In the genomic region with DNA sequence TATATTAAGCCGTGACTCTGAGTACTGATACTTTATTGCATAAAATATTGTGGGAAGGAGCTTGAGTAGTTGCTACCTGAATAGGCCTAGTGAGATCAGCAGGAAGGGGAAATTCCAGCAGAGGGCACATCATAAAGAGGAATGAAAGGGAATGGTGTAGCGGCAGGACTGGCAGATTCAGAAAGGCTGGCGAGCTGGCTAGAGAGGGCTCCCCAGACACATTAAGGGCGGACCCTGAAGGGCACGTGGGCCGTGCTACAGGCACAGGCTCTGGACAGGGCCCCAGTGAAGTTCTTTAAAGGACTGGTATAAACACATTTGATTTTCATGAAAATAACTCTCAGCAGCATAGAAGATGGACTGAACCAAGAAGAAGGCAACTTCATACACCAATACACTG, we compare ENCODE assay signal across 15 cellular contexts. TPM values are rescaled to one million over a fixed set of nuclear protein-coding genes. Genes with fewer than 3 reads are reported as not detected.
DNase-seq lines count a peak whose midpoint lies in the region; ATAC-seq and TF ChIP-seq lines count a peak whose summit lies in the region.
"Had no signal": no experiment of that assay in that cellular context is flagged by ENCODE, and none has a peak within 500 bp of the region (broad histone marks: within the 10 kb centered on the region; RNA-seq: fewer than 3 reads in every experiment).

No MANE protein-coding gene starts in this region.

- peak; percentile 26; the same call in 2 of the 3 replicates for TF ChIP-seq CTCF in H9 (conservative IDR thresholded peaks at IDR 0.05)
- no peak for TF ChIP-seq CTCF in natural killer cell (IDR thresholded peaks at IDR 0.05)
- TF ChIP-seq CTCF in left ventricle myocardium inferior (IDR thresholded peaks at IDR 0.05; ENCODE audit: borderline replicate concordance), result no peak

- ATAC-seq in activated naive CD8-positive, alpha-beta T cell treated with anti-CD3 and anti-CD28 coated beads, Interleukin-2, amount 50 U/mL, for 24 hours, result no peak
- ATAC-seq in natural killer cell, result no peak
- ATAC-seq: left lobe of liver, Right ventricle myocardium inferior had no signal

- no peak overlapping the region for H2BK12ac ChIP-seq in H9 (ENCODE audit: insufficient read length, low read depth, low read length)

- H3K27me3 Mint-ChIP-seq in activated CD4-positive, alpha-beta T cell treated with anti-CD3 and anti-CD28 coated beads, Interleukin-2, amount 10 ng/mL, durations not matched to agents 24 days and 14 days, result no peaks in the 10 kb centered on the region
- H3K27me3 Mint-ChIP-seq in H9 (ENCODE audit: low read depth) (no peaks in the 10 kb centered on the region), natural killer cell (ENCODE audit: low read depth in 2 of 2) (no peaks in the 10 kb centered on the region)
- no peaks in the 10 kb centered on the region for H3K27me3 Mint-ChIP-seq in activated naive CD8-positive, alpha-beta T cell treated with anti-CD3 and anti-CD28 coated beads, Interleukin-2, amount 50 U/mL, for 24 hours

- H3K36me3 ChIP-seq in left ventricle myocardium inferior, result peaks cover 3% of the 10 kb centered on the region
- H3K36me3 ChIP-seq: vagina had no signal

- H3K27ac Mint-ChIP-seq in activated CD4-positive, alpha-beta T cell treated with anti-CD3 and anti-CD28 coated beads, Interleukin-2, amount 10 ng/mL, durations not matched to agents 24 days and 14 days, result no peak overlapping the region
- H3K27ac Mint-ChIP-seq in H9 (peak overlapping the region in 1 of 3 experiments; percentile 55; a peak in 1 of 7 replicates), natural killer cell (peak overlapping the region; percentile 92 to 98)
- peak overlapping the region; percentile 89 for H3K27ac Mint-ChIP-seq in activated naive CD8-positive, alpha-beta T cell treated with anti-CD3 and anti-CD28 coated beads, Interleukin-2, amount 50 U/mL, for 24 hours

- H3K36me3 Mint-ChIP-seq in activated CD4-positive, alpha-beta T cell treated with anti-CD3 and anti-CD28 coated beads, Interleukin-2, amount 10 ng/mL, durations not matched to agents 24 days and 14 days (ENCODE audit: low read depth), result peaks cover 39% of the 10 kb centered on the region
- H3K36me3 Mint-ChIP-seq in H9 (ENCODE audit: insufficient read depth in 1 of 3, low read depth in 3 of 3), result peaks cover 3 to 5% (median 4%) of the 10 kb centered on the region in 3 experiments; a peak in 5 of 7 replicates
- H3K36me3 Mint-ChIP-seq in activated naive CD8-positive, alpha-beta T cell treated with anti-CD3 and anti-CD28 coated beads, Interleukin-2, amount 50 U/mL, for 24 hours (ENCODE audit: low read depth), result peaks cover 15% of the 10 kb centered on the region
- H3K36me3 Mint-ChIP-seq in natural killer cell, result no peaks in the 10 kb centered on the region

- H3K27me3 ChIP-seq in H9 (ENCODE audit: insufficient read depth, low read length), result no peaks in the 10 kb centered on the region
- H3K27me3 ChIP-seq in left ventricle myocardium inferior (ENCODE audit: low read depth), result no peaks in the 10 kb centered on the region
- H3K27me3 ChIP-seq: vagina had no signal

- no peak overlapping the region for H3K4me3 ChIP-seq in left ventricle myocardium inferior
- H3K4me3 ChIP-seq: vagina had no signal

- H3K18ac ChIP-seq in H9 (ENCODE audit: insufficient read length, low read depth, low read length), result no peak overlapping the region

- H2BK5ac ChIP-seq in H9 (ENCODE audit: insufficient read length, low read length), result no peak overlapping the region

- no peak for DNase-seq in activated CD4-positive, alpha-beta T cell treated with anti-CD3 and anti-CD28 coated beads, Interleukin-2, amount 10 ng/mL, durations not matched to agents 24 days and 14 days
- no peak for DNase-seq in activated CD4-positive, alpha-beta T cell treated with anti-CD3 and anti-CD28 coated beads, Interleukin-2, amount 50 U/mL, for 4 hours
- DNase-seq in H9, result no peak
- no peak for DNase-seq in activated naive CD8-positive, alpha-beta T cell treated with anti-CD3 and anti-CD28 coated beads, Interleukin-2, amount 50 U/mL, for 24 hours
- no peak for DNase-seq in natural killer cell
- DNase-seq in GDM1 (lab: John Stamatoyannopoulos, UW), result no peak
- no peak for DNase-seq in occipital lobe (lab: John Stamatoyannopoulos, UW)
- no peak for DNase-seq in left ventricle myocardium inferior
- DNase-seq: activated CD8-positive, alpha-beta memory T cell treated with anti-CD3 and anti-CD28 coated beads, Interleukin-2, amount 50 U/mL, for 48 hours; NCI-H1048; NK-92 treated with Interleukin-12 subunit alpha and Interleukin-12 subunit beta, amount 100 ng/mL, for 24 hours; stimulated activated CD4-positive, alpha-beta T cell treated with anti-CD3 and anti-CD28 coated beads, Interleukin-2, amount 100 ng/mL, for 48 hours had no signal

- intact Hi-C loops in activated CD4-positive, alpha-beta T cell treated with anti-CD3 and anti-CD28 coated beads, Interleukin-2, amount 10 ng/mL, durations not matched to agents 24 days and 14 days (cut with micrococcal nuclease), result loop anchor here (5.0 kb wide), 1 partner anchor 106 kb away; a partner anchor contains a TSS
- intact Hi-C loops in natural killer cell (cut with micrococcal nuclease) (no loop called here), left ventricle myocardium inferior (cut with micrococcal nuclease) (no loop called here)

- no peaks in the 10 kb centered on the region for H4K20me1 ChIP-seq in H9 (ENCODE audit: control insufficient read depth, insufficient read depth, insufficient read length)

- H3K4me1 ChIP-seq in H9 (ENCODE audit: insufficient read depth, low read length) (peaks cover 4% of the 10 kb centered on the region; the same call in 1 of the 2 replicates), left ventricle myocardium inferior (peaks cover 14% of the 10 kb centered on the region)

- H3K4me3 Mint-ChIP-seq in activated CD4-positive, alpha-beta T cell treated with anti-CD3 and anti-CD28 coated beads, Interleukin-2, amount 10 ng/mL, durations not matched to agents 24 days and 14 days, result peak overlapping the region; percentile 74
- H3K4me3 Mint-ChIP-seq in H9 (no peak overlapping the region), natural killer cell (peak overlapping the region; percentile 92)
- peak overlapping the region; percentile 55 for H3K4me3 Mint-ChIP-seq in activated naive CD8-positive, alpha-beta T cell treated with anti-CD3 and anti-CD28 coated beads, Interleukin-2, amount 50 U/mL, for 24 hours

- no CpG with 5 or more reads among the region's 6 CpGs for WGBS in H9 (ENCODE audit: extremely low coverage, insufficient read length, low lambda C conversion rate)

- H3K9ac ChIP-seq in H9 (ENCODE audit: extremely low read depth, insufficient read length, low read length), result no peak overlapping the region

- H3K27ac ChIP-seq in H9 (ENCODE audit: insufficient read length, low read depth, low read length) (no peak overlapping the region), left ventricle myocardium inferior (replicated peaks) (no peak overlapping the region)
- H3K27ac ChIP-seq: vagina had no signal

- no peaks in the 10 kb centered on the region for H3K23me2 ChIP-seq in H9 (ENCODE audit: insufficient read length, low read depth, low read length, poor library complexity, severe bottlenecking)

- no peak overlapping the region for H2BK120ac ChIP-seq in H9 (ENCODE audit: low read depth, low read length, poor library complexity, severe bottlenecking)

- H4K91ac ChIP-seq in H9 (ENCODE audit: insufficient read length, low read depth, low read length), result no peak overlapping the region

- H3K79me1 ChIP-seq in H9 (ENCODE audit: insufficient read depth, low read depth, low read length, poor library complexity, severe bottlenecking), result no peaks in the 10 kb centered on the region

- H4K8ac ChIP-seq in H9 (replicated peaks; ENCODE audit: insufficient read length, low read depth, low read length), result no peak overlapping the region

- H4K5ac ChIP-seq in H9 (ENCODE audit: insufficient read length, low read depth, low read length), result no peak overlapping the region

- no peak overlapping the region for H3K4me2 ChIP-seq in H9 (ENCODE audit: insufficient read depth, insufficient read length, low read length)

- H3K4ac ChIP-seq in H9 (ENCODE audit: low read depth, low read length), result no peak overlapping the region

- no peak overlapping the region for H3K23ac ChIP-seq in H9 (ENCODE audit: insufficient read length, low read depth, low read length)

- H2BK20ac ChIP-seq in H9 (ENCODE audit: low read depth, low read length, poor library complexity, severe bottlenecking), result no peak overlapping the region

- no peak overlapping the region for H2BK15ac ChIP-seq in H9 (ENCODE audit: low read depth, low read length)

- no peaks in the 10 kb centered on the region for H3K9me3 Mint-ChIP-seq in activated CD4-positive, alpha-beta T cell treated with anti-CD3 and anti-CD28 coated beads, Interleukin-2, amount 10 ng/mL, durations not matched to agents 24 days and 14 days
- H3K9me3 Mint-ChIP-seq in H9 (no peaks in the 10 kb centered on the region), natural killer cell (no peaks in the 10 kb centered on the region)
- H3K9me3 Mint-ChIP-seq in activated naive CD8-positive, alpha-beta T cell treated with anti-CD3 and anti-CD28 coated beads, Interleukin-2, amount 50 U/mL, for 24 hours, result no peaks in the 10 kb centered on the region

- peaks cover 2% of the 10 kb centered on the region; the same call in 1 of the 2 replicates for H3K79me2 ChIP-seq in H9 (ENCODE audit: insufficient read depth, low read length)

- no peak overlapping the region for H3K14ac ChIP-seq in H9 (ENCODE audit: insufficient read depth, low read length)

- H3K9me3 ChIP-seq in H9 (ENCODE audit: control insufficient read depth, low read depth, low read length), result no peaks in the 10 kb centered on the region
- no peaks in the 10 kb centered on the region for H3K9me3 ChIP-seq in left ventricle myocardium inferior (replicated peaks)
- H3K9me3 ChIP-seq: vagina had no signal

- no peak overlapping the region for H3K56ac ChIP-seq in H9 (ENCODE audit: insufficient read length, low read depth, low read length)

- no peak overlapping the region for H2AFZ ChIP-seq in H9 (ENCODE audit: low read length)

- H2AK5ac ChIP-seq in H9 (ENCODE audit: insufficient read length, low read length), result no peak overlapping the region

- H3K4me1 Mint-ChIP-seq in activated CD4-positive, alpha-beta T cell treated with anti-CD3 and anti-CD28 coated beads, Interleukin-2, amount 10 ng/mL, durations not matched to agents 24 days and 14 days, result peaks cover 67% of the 10 kb centered on the region
- H3K4me1 Mint-ChIP-seq in H9 (peaks cover 28 to 30% of the 10 kb centered on the region in 2 experiments), natural killer cell (peaks cover 82 to 83% of the 10 kb centered on the region in 2 donors)
- H3K4me1 Mint-ChIP-seq in activated naive CD8-positive, alpha-beta T cell treated with anti-CD3 and anti-CD28 coated beads, Interleukin-2, amount 50 U/mL, for 24 hours, result peaks cover 81% of the 10 kb centered on the region

- H3T11ph ChIP-seq in H9 (ENCODE audit: low read length), result no peak overlapping the region

RNA-seq across cellular contexts. Expression of a gene that starts 43.0 kb away (rescaled TPM):
- total RNA-seq in activated CD4-positive, alpha-beta T cell treated with anti-CD3 and anti-CD28 coated beads, Interleukin-2, amount 10 ng/mL, durations not matched to agents 24 days and 14 days, result 68.8 and 72.5 TPM in 2 replicates
- total RNA-seq in H9 (2021) (46.1 and 48.7 TPM in 2 replicates), natural killer cell (100 to 1,000 TPM; 110 to 115 (median 112) TPM), occipital lobe (94.7 TPM), left ventricle myocardium inferior (11.0 TPM)

Comparison
In these comparisons a context has a peak if more than half of its experiments do, and no peak if none do; other contexts are left out.
1. H3K4me3 Mint-ChIP-seq: peak in activated CD4-positive, alpha-beta T cell treated with anti-CD3 and anti-CD28 coated beads, Interleukin-2, amount 10 ng/mL, durations not matched to agents 24 days and 14 days (single experiment), activated naive CD8-positive, alpha-beta T cell treated with anti-CD3 and anti-CD28 coated beads, Interleukin-2, amount 50 U/mL, for 24 hours (single experiment) and natural killer cell (single experiment); none in H9 (0 of 2).